ENCODE assay signal across 1 cellular context in the genomic region with DNA sequence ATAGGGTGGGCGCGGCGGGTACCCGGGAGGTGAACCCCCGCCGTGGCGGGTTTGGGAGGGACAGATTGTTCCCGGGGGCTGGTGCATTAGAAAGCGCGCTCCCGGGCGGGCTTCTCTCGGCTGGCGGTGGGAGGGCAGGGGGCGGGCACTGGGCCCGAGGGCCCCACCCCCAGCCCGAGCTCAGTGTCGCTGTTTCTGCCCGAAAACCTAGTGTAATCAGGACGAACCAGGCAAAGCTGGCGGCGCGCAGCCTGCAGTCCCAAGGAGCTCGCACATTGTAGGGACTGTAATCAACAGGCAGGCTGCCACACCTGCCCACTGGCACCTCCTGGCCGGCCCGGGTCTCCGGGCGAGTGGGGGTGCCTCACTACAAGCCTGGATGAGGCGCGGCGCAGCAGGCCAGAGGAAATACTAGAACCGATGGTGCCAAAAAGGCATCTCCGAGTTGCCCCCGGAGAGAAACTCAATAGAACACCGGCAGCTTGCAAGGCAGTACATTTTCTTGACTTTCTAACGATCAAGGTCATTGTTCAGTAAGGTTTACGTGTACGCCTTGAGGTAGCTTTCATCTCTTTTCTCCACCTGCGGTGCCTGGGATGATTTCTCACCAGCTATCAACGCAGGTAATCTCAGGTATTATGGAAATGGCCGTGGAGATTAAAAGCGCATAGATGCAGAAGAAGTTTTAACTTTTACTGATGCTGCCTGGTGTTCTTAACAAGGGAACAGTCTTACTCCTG.
TF ChIP-seq lines count a peak whose summit lies in the region.

No MANE protein-coding gene starts in this region.

TF ChIP-seq in HCT116, 20 proteins besides CTCF, POLR2A, EP300 and RAD21:
- TF ChIP-seq ZBTB33 (IDR thresholded peaks at IDR 0.05; ENCODE audit: extremely low read depth, insufficient replicate concordance, low read length): no peak
- peak; percentile 31; the same call in 1 of the 2 replicates for TF ChIP-seq POLR2AphosphoS5 (IDR thresholded peaks at IDR 0.05; ENCODE audit: low read depth, low read length)
- TF ChIP-seq EGR1 (IDR thresholded peaks at IDR 0.05; ENCODE audit: low read depth): no peak
- no peak for TF ChIP-seq EZH2 (IDR thresholded peaks at IDR 0.05)
- no peak for TF ChIP-seq FOSL1 (IDR thresholded peaks at IDR 0.05; ENCODE audit: low read depth)
- no peak for TF ChIP-seq EZH2phosphoT487 (IDR thresholded peaks at IDR 0.05; ENCODE audit: borderline replicate concordance)
